ENCODE assay signal across 8 cellular contexts in the genomic region with DNA sequence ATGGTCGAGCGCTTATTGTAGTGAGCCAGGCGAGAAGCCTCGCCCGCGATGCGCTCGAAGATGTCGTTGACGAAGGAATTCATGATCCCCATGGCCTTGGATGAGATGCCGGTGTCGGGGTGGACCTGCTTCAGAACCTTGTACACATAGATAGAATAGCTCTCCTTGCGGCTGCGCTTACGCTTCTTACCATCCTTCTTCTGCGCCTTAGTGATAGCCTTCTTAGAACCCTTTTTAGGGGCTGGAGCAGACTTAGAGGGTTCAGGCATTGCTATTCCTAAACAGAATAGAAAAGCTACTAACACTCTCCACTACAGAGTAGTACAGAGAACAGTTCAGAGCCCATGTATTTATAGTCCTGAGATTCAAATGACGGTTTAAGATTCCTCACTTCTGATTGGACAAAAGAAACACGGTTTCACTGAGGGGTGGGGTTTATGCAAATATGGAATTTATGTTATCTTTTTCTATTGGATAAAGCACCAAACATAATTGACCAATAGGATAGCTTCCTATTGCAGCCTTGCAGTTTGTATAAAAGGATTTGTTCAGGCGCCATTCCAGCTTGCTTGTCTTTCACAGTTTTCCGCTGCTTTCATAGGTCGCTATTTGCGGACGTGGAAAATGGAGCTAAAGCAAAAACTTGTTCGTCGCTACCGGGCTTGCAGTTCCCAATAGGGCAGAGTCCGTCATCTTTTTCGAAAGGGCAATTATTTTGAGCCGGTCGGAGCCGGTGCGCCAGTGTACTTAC. TPM values are rescaled to one million over a fixed set of nuclear protein-coding genes. Genes with fewer than 3 reads are reported as not detected.
DNase-seq lines count a peak whose midpoint lies in the region; ATAC-seq and TF ChIP-seq lines count a peak whose summit lies in the region.

No MANE protein-coding gene starts in this region.

- peak; percentile 99 for TF ChIP-seq POLR2A in right lobe of liver (IDR thresholded peaks at IDR 0.05)

- H3K9me3 ChIP-seq in right lobe of liver = no peaks in the 10 kb centered on the region

- no peaks in the 10 kb centered on the region for H3K36me3 ChIP-seq in right lobe of liver

- CTCF ChIA-PET in GM10248 (lab: Yijun Ruan, JAX) (interaction anchor here (1.0 to 5.5 kb wide), 13 partner anchors 9 to 199 kb away, joined by 3 to 136 read pairs (median 4); a partner anchor contains a TSS), HEK293T (lab: Yijun Ruan, JAX) (interaction anchor here (0.6 kb wide), 1 partner anchor 8 kb away, joined by 6 read pairs; no protein-coding TSS in a partner anchor)

- H3K4me1 ChIP-seq in right lobe of liver = peaks cover 0 to 11% (median 0%) of the 10 kb centered on the region in 4 donors

- DNase-seq in GM10248 (ENCODE audit: extremely low spot score) = peak; percentile 82
- peak; percentile 98 for DNase-seq in HFF-Myc (ENCODE audit: extremely low read depth, low read depth)
- DNase-seq in NCI-H1105 (lab: John Stamatoyannopoulos, UW) = peak; percentile 95
- DNase-seq in activated CD4-positive, alpha-beta T cell treated with anti-CD3 and anti-CD28 coated beads for 1 hour = peak; percentile 54
- DNase-seq in dedifferentiated amniotic fluid mesenchymal stem cell (ENCODE audit: extremely low spot score) = peak; percentile 98
- peak; percentile 29 to 77 (median 69) for DNase-seq in right lobe of liver
- DNase-seq in HEK293T (ENCODE audit: extremely low spot score) = no peak

- WGBS in right lobe of liver (ENCODE audit: insufficient coverage, low coverage, low lambda C conversion rate, missing lambda C conversion rate) = under 1% methylated on average over 20 of the region's 32 CpGs

- H3K27me3 ChIP-seq in right lobe of liver = no peaks in the 10 kb centered on the region

- peak overlapping the region; percentile 95 for H3K27ac Mint-ChIP-seq in stimulated activated memory B cell treated with anti-CD40 and anti-IgM and Interleukin-4, amounts not matched to agents 10 μg/mL and 1 μg/mL and 100 μg/mL, for 72 hours

- no peak for TF ChIP-seq CTCF in GM10248 (IDR thresholded peaks at IDR 0.05; ENCODE audit: control extremely low read depth, extremely low read depth, low read depth, missing control alignments)
- TF ChIP-seq CTCF in HFF-Myc (IDR thresholded peaks at IDR 0.05; ENCODE audit: low read depth, low read length, missing control alignments) = no peak
- no peak for TF ChIP-seq CTCF in right lobe of liver (IDR thresholded peaks at IDR 0.05)

- peak overlapping the region; percentile 89 to 93 (median 92) for H3K27ac ChIP-seq in right lobe of liver

- ATAC-seq in right lobe of liver = peak; percentile 78 to 92 (median 78)
- ATAC-seq in stimulated activated memory B cell treated with anti-CD40 and anti-IgM and Interleukin-4, amounts not matched to agents 10 μg/mL and 1 μg/mL and 100 μg/mL, for 72 hours = peak; percentile 89

- H3K4me3 ChIP-seq in HFF-Myc (replicated peaks; ENCODE audit: low read depth, low read length) (peak overlapping the region; percentile 51), right lobe of liver (peak overlapping the region; percentile 28 to 58 (median 49))

- H3K36me3 Mint-ChIP-seq in stimulated activated memory B cell treated with anti-CD40 and anti-IgM and Interleukin-4, amounts not matched to agents 10 μg/mL and 1 μg/mL and 100 μg/mL, for 72 hours = no peaks in the 10 kb centered on the region

- H3K4me1 Mint-ChIP-seq in stimulated activated memory B cell treated with anti-CD40 and anti-IgM and Interleukin-4, amounts not matched to agents 10 μg/mL and 1 μg/mL and 100 μg/mL, for 72 hours = peaks cover 22% of the 10 kb centered on the region

- H3K9me3 Mint-ChIP-seq in stimulated activated memory B cell treated with anti-CD40 and anti-IgM and Interleukin-4, amounts not matched to agents 10 μg/mL and 1 μg/mL and 100 μg/mL, for 72 hours = peaks cover 2% of the 10 kb centered on the region

- peak overlapping the region; percentile 80 for H3K4me3 Mint-ChIP-seq in stimulated activated memory B cell treated with anti-CD40 and anti-IgM and Interleukin-4, amounts not matched to agents 10 μg/mL and 1 μg/mL and 100 μg/mL, for 72 hours

- no peaks in the 10 kb centered on the region for H3K27me3 Mint-ChIP-seq in stimulated activated memory B cell treated with anti-CD40 and anti-IgM and Interleukin-4, amounts not matched to agents 10 μg/mL and 1 μg/mL and 100 μg/mL, for 72 hours

- intact Hi-C loops in right lobe of liver (cut with DNase I) = no loop called here

- POLR2A ChIA-PET in GM10248 (lab: Yijun Ruan, JAX) = interaction anchor here (0.6 to 2.7 kb wide), 35 partner anchors 10 to 1849 kb away, joined by 3 to 140 read pairs (median 6); a partner anchor contains a TSS
- POLR2A ChIA-PET in HEK293T (lab: Yijun Ruan, JAX) = interaction anchor here (2.0 kb wide), 1 partner anchor 12 kb away, joined by 10 read pairs; a partner anchor contains a TSS

TF ChIP-seq in HEK293T, 16 proteins besides CTCF, POLR2A, EP300 and RAD21:
- TF ChIP-seq FOXM1 (IDR thresholded peaks at IDR 0.05; ENCODE audit: borderline replicate concordance) (no peak), TARDBP (IDR thresholded peaks at IDR 0.05) (no peak)

RNA-seq across cellular contexts. Expression of a gene that starts 43.7 kb away (rescaled TPM):
- total RNA-seq in right lobe of liver = 10 to 100 TPM in 5 of 6 experiments, 1 to 10 TPM in 1; 8.9 to 20.7 (median 15.8) TPM
